In the genomic region with DNA sequence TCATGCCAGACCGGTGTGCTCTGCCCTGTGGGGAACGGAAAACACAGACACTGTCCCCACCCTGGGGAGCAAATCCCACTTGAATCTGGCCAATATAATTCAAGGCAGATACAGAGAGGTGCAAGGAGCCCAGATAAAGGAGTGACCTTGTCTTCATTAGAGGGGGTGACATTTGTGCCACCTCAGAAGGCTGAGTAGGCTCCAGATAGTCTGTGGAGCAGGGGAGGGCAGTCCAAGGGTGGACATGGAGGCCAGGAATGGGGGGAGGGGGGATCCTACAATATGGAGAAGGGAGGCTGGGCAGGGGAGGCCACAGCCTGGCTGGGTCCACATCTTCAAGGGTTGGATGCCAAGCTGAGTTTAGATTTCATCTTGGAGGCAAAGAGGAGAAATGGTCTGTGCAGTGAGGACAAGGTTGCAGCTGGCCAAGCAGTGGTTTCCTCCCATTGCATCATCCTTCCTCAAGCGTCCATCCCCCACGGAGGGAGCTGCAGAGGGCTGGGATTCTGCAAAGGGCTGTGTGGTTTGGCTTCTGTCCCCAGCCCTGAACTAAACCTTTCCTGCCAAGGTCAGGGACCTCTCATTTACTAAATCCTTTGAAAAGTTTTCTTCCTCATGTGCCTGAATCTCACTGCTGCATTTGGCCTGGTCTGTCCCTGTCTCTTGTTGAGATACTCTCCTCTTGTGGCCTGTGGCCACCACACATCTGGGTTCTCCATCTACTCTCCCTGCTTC, we compare ENCODE assay signal across 8 cellular contexts.
DNase-seq lines count a peak whose midpoint lies in the region; ATAC-seq and TF ChIP-seq lines count a peak whose summit lies in the region.

No MANE protein-coding gene starts in this region.

- in situ Hi-C loops in KBM-7 (cut with MboI; ENCODE audit: low pct_unique_long_range_greater_than_20kb, low sequenced_read_pairs) = no loop called here

- H3K4me1 Mint-ChIP-seq in activated CD8-positive, alpha-beta memory T cell treated with anti-CD3 and anti-CD28 coated beads, Interleukin-2, amount 10 ng/mL, durations not matched to agents 7 days and 5 days = peaks cover 9% of the 10 kb centered on the region
- H3K4me1 Mint-ChIP-seq in endothelial cell (ENCODE audit: unreplicated experiment) = peaks cover 17% of the 10 kb centered on the region

- peak; percentile 94 for DNase-seq in A172 (ENCODE audit: low spot score)
- peak; percentile 84 for DNase-seq in KBM-7
- DNase-seq in astrocyte of the hippocampus (ENCODE audit: low read depth, low spot score) = peak; percentile 77
- DNase-seq in right lobe of liver = peak; percentile 38 to 68 (median 54)
- DNase-seq in activated CD8-positive, alpha-beta memory T cell treated with anti-CD3 and anti-CD28 coated beads, Interleukin-2, amount 10 ng/mL, durations not matched to agents 7 days and 5 days = no peak
- no peak for DNase-seq in endothelial cell (ENCODE audit: low spot score)

- H3K4me3 ChIP-seq in right lobe of liver = no peak overlapping the region

- H3K4me3 Mint-ChIP-seq in activated CD8-positive, alpha-beta memory T cell treated with anti-CD3 and anti-CD28 coated beads, Interleukin-2, amount 10 ng/mL, durations not matched to agents 7 days and 5 days = no peak overlapping the region
- H3K4me3 Mint-ChIP-seq in endothelial cell (ENCODE audit: unreplicated experiment) = no peak overlapping the region

- TF ChIP-seq POLR2A in right lobe of liver (IDR thresholded peaks at IDR 0.05) = no peak

- intact Hi-C loops in right lobe of liver (cut with DNase I) = loop anchor here in 1 of 2 donors (10.0 kb wide), 1 partner anchor 127 kb away; no protein-coding TSS in a partner anchor

- CTCF ChIA-PET in activated CD8-positive, alpha-beta memory T cell treated with anti-CD3 and anti-CD28 coated beads, Interleukin-2, amount 10 ng/mL, durations not matched to agents 7 days and 5 days (lab: Charles Lee) = no interaction called here

- H3K9me3 ChIP-seq in right lobe of liver = no peaks in the 10 kb centered on the region

- no peak overlapping the region for H3K27ac Mint-ChIP-seq in activated CD8-positive, alpha-beta memory T cell treated with anti-CD3 and anti-CD28 coated beads, Interleukin-2, amount 10 ng/mL, durations not matched to agents 7 days and 5 days
- H3K27ac Mint-ChIP-seq in endothelial cell (ENCODE audit: unreplicated experiment) = no peak overlapping the region

- H3K4me1 ChIP-seq in right lobe of liver = peaks cover 0 to 11% (median 0%) of the 10 kb centered on the region in 4 donors

- H3K27me3 ChIP-seq in right lobe of liver = no peaks in the 10 kb centered on the region

- H3K36me3 Mint-ChIP-seq in activated CD8-positive, alpha-beta memory T cell treated with anti-CD3 and anti-CD28 coated beads, Interleukin-2, amount 10 ng/mL, durations not matched to agents 7 days and 5 days = no peaks in the 10 kb centered on the region
- peaks cover 3% of the 10 kb centered on the region for H3K36me3 Mint-ChIP-seq in endothelial cell (ENCODE audit: low read depth, unreplicated experiment)

- no peaks in the 10 kb centered on the region for H3K9me3 Mint-ChIP-seq in activated CD8-positive, alpha-beta memory T cell treated with anti-CD3 and anti-CD28 coated beads, Interleukin-2, amount 10 ng/mL, durations not matched to agents 7 days and 5 days (ENCODE audit: low read depth)
- H3K9me3 Mint-ChIP-seq in endothelial cell (ENCODE audit: unreplicated experiment) = no peaks in the 10 kb centered on the region

- no peak overlapping the region for H3K27ac ChIP-seq in right lobe of liver

- TF ChIP-seq CTCF in right lobe of liver (IDR thresholded peaks at IDR 0.05) (no peak), endothelial cell (IDR thresholded peaks at IDR 0.05; ENCODE audit: unreplicated experiment) (no peak)

- ATAC-seq in right lobe of liver (peak; percentile 82 to 94 (median 91)), GM19467 (IDR thresholded peaks at IDR 0.05; ENCODE audit: unreplicated experiment) (no peak), HG03095 (IDR thresholded peaks at IDR 0.05; ENCODE audit: unreplicated experiment) (no peak)
- ATAC-seq in activated CD8-positive, alpha-beta memory T cell treated with anti-CD3 and anti-CD28 coated beads, Interleukin-2, amount 10 ng/mL, durations not matched to agents 7 days and 5 days = no peak

- 0% methylated on average over 1 of the region's 4 CpGs for WGBS in right lobe of liver (ENCODE audit: insufficient coverage, low coverage, low lambda C conversion rate, missing lambda C conversion rate)

- H3K27me3 Mint-ChIP-seq in activated CD8-positive, alpha-beta memory T cell treated with anti-CD3 and anti-CD28 coated beads, Interleukin-2, amount 10 ng/mL, durations not matched to agents 7 days and 5 days = peaks cover 43% of the 10 kb centered on the region
- H3K27me3 Mint-ChIP-seq in endothelial cell (ENCODE audit: unreplicated experiment) = peaks cover 12% of the 10 kb centered on the region

- no peaks in the 10 kb centered on the region for H3K36me3 ChIP-seq in right lobe of liver

Comparison
In these comparisons a context has a peak if more than half of its experiments do, and no peak if none do; other contexts are left out.
1. DNase-seq: peak in A172 (single experiment), KBM-7 (single experiment), astrocyte of the hippocampus (single experiment) and right lobe of liver (3 of 3); none in activated CD8-positive, alpha-beta memory T cell treated with anti-CD3 and anti-CD28 coated beads, Interleukin-2, amount 10 ng/mL, durations not matched to agents 7 days and 5 days (single experiment) and endothelial cell (single experiment).
2. ATAC-seq: peak in right lobe of liver (4 of 4); none in GM19467 (single experiment), activated CD8-positive, alpha-beta memory T cell treated with anti-CD3 and anti-CD28 coated beads, Interleukin-2, amount 10 ng/mL, durations not matched to agents 7 days and 5 days (single experiment) and HG03095 (single experiment).